Comparison of ENCODE assay signal across 24 cellular contexts in genomic region chr2:7094113-7094760, GRCh38.
DNase-seq lines count a peak whose midpoint lies in the region; ATAC-seq, FAIRE-seq and TF ChIP-seq lines count a peak whose summit lies in the region.
"Had no signal": no experiment of that assay in that cellular context is flagged by ENCODE, and none has a peak within 500 bp of the region (broad histone marks: within the 10 kb centered on the region; RNA-seq: fewer than 3 reads in every experiment).

No MANE protein-coding gene starts in this region.

- intact Hi-C loops in endothelial cell of umbilical vein (cut with micrococcal nuclease), result no loop called here
- intact Hi-C loops in activated CD8-positive, alpha-beta T cell treated with anti-CD3 and anti-CD28 coated beads for 36 hours (cut with micrococcal nuclease), result loop anchor here (10.0 kb wide), 1 partner anchor 1591 kb away; the partner anchor contains the start of gene ID2

- no peaks in the 10 kb centered on the region for H3K4me1 ChIP-seq in endothelial cell of umbilical vein (ENCODE audit: control insufficient read depth, extremely low read depth, insufficient read depth, low read length)

- dilution Hi-C loops in endothelial cell of umbilical vein (cut with MboI; ENCODE audit: extremely low pct_ligation_motif_present, low sequenced_read_pairs), result no loop called here

- no peak for ATAC-seq in activated CD8-positive, alpha-beta T cell treated with anti-CD3 and anti-CD28 coated beads for 36 hours
- ATAC-seq in HG03135 (IDR thresholded peaks at IDR 0.05; ENCODE audit: unreplicated experiment), result no peak
- ATAC-seq: Right ventricle myocardium inferior; stimulated activated memory B cell treated with anti-CD40 and anti-IgM and Interleukin-4, amounts not matched to agents 10 μg/mL and 1 μg/mL and 100 μg/mL, for 72 hours had no signal

- H3K27ac Mint-ChIP-seq in mesothelial cell of epicardium, result peak overlapping the region; percentile 13
- H3K27ac Mint-ChIP-seq in activated CD8-positive, alpha-beta T cell treated with anti-CD3 and anti-CD28 coated beads for 36 hours, result no peak overlapping the region
- H3K27ac Mint-ChIP-seq: stimulated activated memory B cell treated with anti-CD40 and anti-IgM and Interleukin-4, amounts not matched to agents 10 μg/mL and 1 μg/mL and 100 μg/mL, for 72 hours had no signal

- no peaks in the 10 kb centered on the region for H3K27me3 Mint-ChIP-seq in mesothelial cell of epicardium (ENCODE audit: low read depth)
- no peaks in the 10 kb centered on the region for H3K27me3 Mint-ChIP-seq in activated CD8-positive, alpha-beta T cell treated with anti-CD3 and anti-CD28 coated beads for 36 hours

- no peak overlapping the region for H3K4me3 Mint-ChIP-seq in mesothelial cell of epicardium
- H3K4me3 Mint-ChIP-seq in activated CD8-positive, alpha-beta T cell treated with anti-CD3 and anti-CD28 coated beads for 36 hours, result no peak overlapping the region
- H3K4me3 Mint-ChIP-seq: stimulated activated memory B cell treated with anti-CD40 and anti-IgM and Interleukin-4, amounts not matched to agents 10 μg/mL and 1 μg/mL and 100 μg/mL, for 72 hours had no signal

- BruUV-seq in endothelial cell of umbilical vein (replicated peaks; lab: Mats Ljungman, UMichigan), result no TSS peak

- H3K9me1 ChIP-seq in endothelial cell of umbilical vein (replicated peaks; ENCODE audit: control insufficient read depth, extremely low read depth, insufficient read depth, low read length), result no peaks in the 10 kb centered on the region

- no peaks in the 10 kb centered on the region for H3K36me3 ChIP-seq in endothelial cell of umbilical vein (ENCODE audit: control insufficient read depth in 2 of 2, extremely low read depth in 1 of 2, insufficient read depth in 2 of 2, low read length in 2 of 2)
- H3K36me3 ChIP-seq: neutrophil, thoracic aorta had no signal

- H3K9me3 Mint-ChIP-seq in mesothelial cell of epicardium, result no peaks in the 10 kb centered on the region
- no peaks in the 10 kb centered on the region for H3K9me3 Mint-ChIP-seq in activated CD8-positive, alpha-beta T cell treated with anti-CD3 and anti-CD28 coated beads for 36 hours
- H3K9me3 Mint-ChIP-seq: stimulated activated memory B cell treated with anti-CD40 and anti-IgM and Interleukin-4, amounts not matched to agents 10 μg/mL and 1 μg/mL and 100 μg/mL, for 72 hours had no signal

- POLR2A ChIA-PET in endothelial cell of umbilical vein (lab: Charles Lee), result no interaction called here
- POLR2A ChIA-PET in activated CD8-positive, alpha-beta T cell treated with anti-CD3 and anti-CD28 coated beads for 36 hours (lab: Charles Lee), result interaction anchor here (0.9 kb wide), 1 partner anchor 34 kb away, joined by 3 read pairs; no protein-coding TSS in a partner anchor

- H3K4me2 ChIP-seq in endothelial cell of umbilical vein (ENCODE audit: insufficient read depth, low read length), result no peak overlapping the region

- DNase-seq in RPMI7951 (ENCODE audit: low read depth), result peak; percentile 45
- DNase-seq in endothelial cell of umbilical vein (ENCODE audit: low read depth, low spot score), result no peak
- DNase-seq in mesothelial cell of epicardium (ENCODE audit: low spot score in 2 of 2, unreplicated experiment in 2 of 2), result no peak
- DNase-seq in activated CD8-positive, alpha-beta T cell treated with anti-CD3 and anti-CD28 coated beads for 36 hours, result no peak
- no peak for DNase-seq in SHP77 (lab: John Stamatoyannopoulos, UW)
- DNase-seq in NCI-H1694 (lab: John Stamatoyannopoulos, UW), result no peak
- DNase-seq: ACHN; activated CD4-positive, alpha-beta T cell treated with anti-CD3 and anti-CD28 coated beads for 48 hours; activated gamma-delta T cell treated with Interleukin-2 at 50 U/mL for 16 hours; amniotic stem cell; DMS53; hippocampal formation; IMR-90; islet precursor cell; NCI-H2081; NCI-H510A; retina had no signal

- peak overlapping the region; percentile 52 for H3K27ac ChIP-seq in C4-2B
- H3K27ac ChIP-seq in endothelial cell of umbilical vein (ENCODE audit: insufficient read depth, low read depth, low read length), result no peak overlapping the region
- H3K27ac ChIP-seq: HL-60, neutrophil, thoracic aorta had no signal

- no peak overlapping the region for H3K9ac ChIP-seq in endothelial cell of umbilical vein (replicated peaks; ENCODE audit: extremely low read depth, insufficient read depth, low read length)

- no peak overlapping the region for H3K4me3 ChIP-seq in endothelial cell of umbilical vein (replicated peaks in 1 of 3; ENCODE audit: insufficient read depth in 1 of 3, low read depth in 1 of 3, low read length in 3 of 3)
- H3K4me3 ChIP-seq: thoracic aorta had no signal

- TF ChIP-seq CTCF in C4-2B (conservative IDR thresholded peaks at IDR 0.05), result no peak
- no peak for TF ChIP-seq CTCF in endothelial cell of umbilical vein (IDR thresholded peaks at IDR 0.05; ENCODE audit: extremely low read depth in 1 of 2, insufficient read depth in 1 of 2, low read depth in 1 of 2, low read length in 2 of 2)
- no peak for TF ChIP-seq CTCF in mesothelial cell of epicardium (IDR thresholded peaks at IDR 0.05; ENCODE audit: unreplicated experiment)
- no peak for TF ChIP-seq CTCF in activated CD8-positive, alpha-beta T cell treated with anti-CD3 and anti-CD28 coated beads for 36 hours (IDR thresholded peaks at IDR 0.05)

- H3K79me2 ChIP-seq in endothelial cell of umbilical vein (ENCODE audit: control insufficient read depth, insufficient read depth, low read length), result no peaks in the 10 kb centered on the region

- peak; percentile 28 for FAIRE-seq in endothelial cell of umbilical vein (lab: Jason Lieb, UNC)

- H3K36me3 Mint-ChIP-seq in mesothelial cell of epicardium, result no peaks in the 10 kb centered on the region
- no peaks in the 10 kb centered on the region for H3K36me3 Mint-ChIP-seq in activated CD8-positive, alpha-beta T cell treated with anti-CD3 and anti-CD28 coated beads for 36 hours (ENCODE audit: low read depth)
- H3K36me3 Mint-ChIP-seq: stimulated activated memory B cell treated with anti-CD40 and anti-IgM and Interleukin-4, amounts not matched to agents 10 μg/mL and 1 μg/mL and 100 μg/mL, for 72 hours had no signal

- no peaks in the 10 kb centered on the region for H4K20me1 ChIP-seq in endothelial cell of umbilical vein (replicated peaks; ENCODE audit: control insufficient read depth, extremely low read depth, insufficient read depth, low read length)

- no peak for TF ChIP-seq POLR2A in endothelial cell of umbilical vein (IDR thresholded peaks at IDR 0.05; ENCODE audit: low read depth, low read length)

- H2AFZ ChIP-seq in endothelial cell of umbilical vein (ENCODE audit: low read depth, low read length), result no peak overlapping the region

- no peaks in the 10 kb centered on the region for H3K9me3 ChIP-seq in endothelial cell of umbilical vein (replicated peaks; ENCODE audit: control insufficient read depth, insufficient read depth, low read length)
- H3K9me3 ChIP-seq: neutrophil, thoracic aorta had no signal

- H3K4me1 Mint-ChIP-seq in mesothelial cell of epicardium, result peaks cover 20% of the 10 kb centered on the region
- H3K4me1 Mint-ChIP-seq in activated CD8-positive, alpha-beta T cell treated with anti-CD3 and anti-CD28 coated beads for 36 hours (ENCODE audit: low read depth), result peaks cover 7% of the 10 kb centered on the region

- no peaks in the 10 kb centered on the region for H3K27me3 ChIP-seq in endothelial cell of umbilical vein (ENCODE audit: control insufficient read depth in 2 of 2, insufficient read depth in 2 of 2, low read length in 2 of 2)
- H3K27me3 ChIP-seq: neutrophil had no signal

- CTCF ChIA-PET in endothelial cell of umbilical vein (lab: Charles Lee), result interaction anchor here (1.8 kb wide), 1 partner anchor 10 kb away, joined by 8 read pairs; no protein-coding TSS in a partner anchor
- CTCF ChIA-PET in activated CD8-positive, alpha-beta T cell treated with anti-CD3 and anti-CD28 coated beads for 36 hours (lab: Charles Lee), result interaction anchor here (1.6 to 1.9 kb wide), 2 partner anchors 9 to 109 kb away, joined by 3 to 6 read pairs; no protein-coding TSS in a partner anchor

TF ChIP-seq in endothelial cell of umbilical vein, 7 proteins besides CTCF, POLR2A, EP300 and RAD21:
- no peak for TF ChIP-seq JUN (IDR thresholded peaks at IDR 0.05; ENCODE audit: borderline replicate concordance, insufficient read depth, insufficient read length, low read depth)
- TF ChIP-seq GATA2 (IDR thresholded peaks at IDR 0.05; ENCODE audit: insufficient read depth, insufficient read length, low read depth, low read length), result no peak
- no peak for TF ChIP-seq EZH2 (IDR thresholded peaks at IDR 0.05; ENCODE audit: borderline replicate concordance, low read depth, low read length, severe bottlenecking)
